10 cellular contexts compared by ENCODE assay signal in the genomic region with DNA sequence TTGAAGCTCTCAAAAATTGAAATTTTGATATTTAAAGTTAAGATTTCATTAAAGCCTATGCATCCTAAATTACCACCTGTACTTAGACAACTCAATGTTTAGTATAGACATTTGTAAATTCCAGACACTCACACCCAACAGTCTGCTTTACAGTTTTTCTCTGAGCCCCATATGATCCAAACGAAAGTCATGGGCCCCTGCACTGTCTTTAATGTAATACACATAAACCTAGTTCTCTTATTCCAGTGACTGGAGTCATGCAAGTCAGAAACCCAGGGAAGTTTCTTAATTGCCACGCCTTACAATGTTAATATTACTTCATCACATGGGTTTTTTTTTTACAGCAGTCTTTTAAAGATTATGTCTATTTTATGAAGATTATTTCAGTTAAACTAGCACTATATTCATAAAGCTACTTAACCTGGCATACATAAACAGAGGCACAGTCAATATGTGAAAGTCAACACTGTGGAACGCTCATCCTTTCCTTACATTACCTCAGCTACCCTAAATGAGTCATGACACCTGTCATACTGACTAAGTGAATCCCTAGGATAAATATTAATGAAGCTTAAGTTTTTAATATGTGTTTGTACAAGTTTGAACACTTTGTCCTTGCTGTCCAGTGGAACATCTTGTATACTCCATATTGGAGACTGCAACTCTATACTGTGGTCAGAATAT.
DNase-seq lines count a peak whose midpoint lies in the region; ATAC-seq and TF ChIP-seq lines count a peak whose summit lies in the region.
"Had no signal": no experiment of that assay in that cellular context is flagged by ENCODE, and none has a peak within 500 bp of the region (broad histone marks: within the 10 kb centered on the region; RNA-seq: fewer than 3 reads in every experiment).

No MANE protein-coding gene starts in this region.

- peak; percentile 62 for DNase-seq in DMS53 treated with DMSO at 0.1 percent for 48 hours (lab: John Stamatoyannopoulos, UW; ENCODE audit: unreplicated experiment)
- peak; percentile 7 for DNase-seq in SW480 (ENCODE audit: low spot score)
- no peak for DNase-seq in NCI-H187 treated with DMSO at 0.1 percent for 48 hours (lab: John Stamatoyannopoulos, UW)
- no peak for DNase-seq in stimulated activated CD4-positive, alpha-beta T cell treated with anti-CD3 and anti-CD28 coated beads, Interleukin-12 subunit alpha, Interleukin-12 subunit beta, amount 100 ng/mL, for 4 hours
- no peak for DNase-seq in epidermal melanocyte (ENCODE audit: insufficient read length, low spot score)
- DNase-seq in omental fat pad (ENCODE audit: low spot score) = no peak
- DNase-seq: NCI-H82, SW 1271 had no signal

- ATAC-seq in GM19351 (IDR thresholded peaks at IDR 0.05; ENCODE audit: unreplicated experiment) (peak; percentile 87), HG03066 (IDR thresholded peaks at IDR 0.05; ENCODE audit: low read depth, unreplicated experiment) (peak; percentile 59), omental fat pad (ENCODE audit: low FRiP score) (no peak)

- no peak for TF ChIP-seq CTCF in omental fat pad (IDR thresholded peaks at IDR 0.05)

Comparison
In these comparisons a context has a peak if more than half of its experiments do, and no peak if none do; other contexts are left out.
1. DNase-seq: peak in DMS53 treated with DMSO at 0.1 percent for 48 hours (single experiment) and SW480 (single experiment); none in NCI-H187 treated with DMSO at 0.1 percent for 48 hours (single experiment), stimulated activated CD4-positive, alpha-beta T cell treated with anti-CD3 and anti-CD28 coated beads, Interleukin-12 subunit alpha, Interleukin-12 subunit beta, amount 100 ng/mL, for 4 hours (single experiment), epidermal melanocyte (single experiment) and omental fat pad (single experiment).